17 cellular contexts compared by ENCODE assay signal in genomic region chr9:93477397-93477796, GRCh38. TPM values are rescaled to one million over a fixed set of nuclear protein-coding genes. Genes with fewer than 3 reads are reported as not detected.
A peak's percentile ranks its signal among the peaks of the same experiment; 100 is the strongest.
DNase-seq lines count a peak whose midpoint lies in the region; ATAC-seq and TF ChIP-seq lines count a peak whose summit lies in the region.
"Had no signal": no experiment of that assay in that cellular context is flagged by ENCODE, and none has a peak within 500 bp of the region (broad histone marks: within the 10 kb centered on the region; RNA-seq: fewer than 3 reads in every experiment).

No MANE protein-coding gene starts in this region.

- no peaks in the 10 kb centered on the region for H3K27me3 Mint-ChIP-seq in activated CD8-positive, alpha-beta T cell treated with anti-CD3 and anti-CD28 coated beads for 36 hours
- no peaks in the 10 kb centered on the region for H3K27me3 Mint-ChIP-seq in activated CD8-positive, alpha-beta T cell treated with anti-CD3 and anti-CD28 coated beads, Interleukin-2, amount 10 ng/mL, durations not matched to agents 7 days and 5 days (ENCODE audit: low read depth)
- no peaks in the 10 kb centered on the region for H3K27me3 Mint-ChIP-seq in osteocyte (ENCODE audit: unreplicated experiment)

- TF ChIP-seq POLR2A in esophagus muscularis mucosa (IDR thresholded peaks at IDR 0.05; ENCODE audit: low read depth): no peak

- peaks cover 53% of the 10 kb centered on the region for H3K36me3 Mint-ChIP-seq in activated CD8-positive, alpha-beta T cell treated with anti-CD3 and anti-CD28 coated beads for 36 hours (ENCODE audit: low read depth)
- peaks cover 53% of the 10 kb centered on the region for H3K36me3 Mint-ChIP-seq in activated CD8-positive, alpha-beta T cell treated with anti-CD3 and anti-CD28 coated beads, Interleukin-2, amount 10 ng/mL, durations not matched to agents 7 days and 5 days (ENCODE audit: low read depth)
- peaks cover 10% of the 10 kb centered on the region for H3K36me3 Mint-ChIP-seq in osteocyte (ENCODE audit: unreplicated experiment)

- peaks cover 0 to 9% (median 2%) of the 10 kb centered on the region in 4 donors for H3K36me3 ChIP-seq in esophagus muscularis mucosa

- peaks cover 1 to 42% (median 18%) of the 10 kb centered on the region in 4 donors for H3K4me1 ChIP-seq in esophagus muscularis mucosa

- no peak overlapping the region for H3K4me3 Mint-ChIP-seq in activated CD8-positive, alpha-beta T cell treated with anti-CD3 and anti-CD28 coated beads for 36 hours
- no peak overlapping the region for H3K4me3 Mint-ChIP-seq in activated CD8-positive, alpha-beta T cell treated with anti-CD3 and anti-CD28 coated beads, Interleukin-2, amount 10 ng/mL, durations not matched to agents 7 days and 5 days
- no peak overlapping the region for H3K4me3 Mint-ChIP-seq in osteocyte (ENCODE audit: unreplicated experiment)

- no peak for TF ChIP-seq CTCF in activated CD8-positive, alpha-beta T cell treated with anti-CD3 and anti-CD28 coated beads for 36 hours (IDR thresholded peaks at IDR 0.05)
- no peak for TF ChIP-seq CTCF in esophagus muscularis mucosa (IDR thresholded peaks at IDR 0.05)
- TF ChIP-seq CTCF in osteocyte (IDR thresholded peaks at IDR 0.05): no peak

- H3K27ac ChIP-seq in esophagus muscularis mucosa (replicated peaks in 1 of 4): no peak overlapping the region
- H3K27ac ChIP-seq: 22Rv1, C4-2B had no signal

- H3K9me3 Mint-ChIP-seq in activated CD8-positive, alpha-beta T cell treated with anti-CD3 and anti-CD28 coated beads for 36 hours: no peaks in the 10 kb centered on the region
- H3K9me3 Mint-ChIP-seq in activated CD8-positive, alpha-beta T cell treated with anti-CD3 and anti-CD28 coated beads, Interleukin-2, amount 10 ng/mL, durations not matched to agents 7 days and 5 days (ENCODE audit: insufficient read depth): no peaks in the 10 kb centered on the region
- no peaks in the 10 kb centered on the region for H3K9me3 Mint-ChIP-seq in osteocyte (ENCODE audit: unreplicated experiment)

- no peak overlapping the region for H3K4me3 ChIP-seq in esophagus muscularis mucosa

- CTCF ChIA-PET in activated CD8-positive, alpha-beta T cell treated with anti-CD3 and anti-CD28 coated beads for 36 hours (lab: Charles Lee): interaction anchor here (1.1 to 1.6 kb wide), 4 partner anchors 13 to 89 kb away, joined by 3 to 5 read pairs (median 3); no protein-coding TSS in a partner anchor
- CTCF ChIA-PET in activated CD8-positive, alpha-beta T cell treated with anti-CD3 and anti-CD28 coated beads, Interleukin-2, amount 10 ng/mL, durations not matched to agents 7 days and 5 days (lab: Charles Lee): interaction anchor here (0.8 to 2.3 kb wide), 5 partner anchors 12 to 166 kb away, joined by 3 to 8 read pairs (median 4); no protein-coding TSS in a partner anchor

- 90% methylated on average over 2 of the region's 2 CpGs for WGBS in esophagus muscularis mucosa

- POLR2A ChIA-PET in activated CD8-positive, alpha-beta T cell treated with anti-CD3 and anti-CD28 coated beads for 36 hours (lab: Charles Lee): interaction anchor here (1.0 to 1.5 kb wide), 2 partner anchors 14 to 26 kb away, joined by 4 to 5 read pairs; partner anchors contain the start of gene FAM120A
- POLR2A ChIA-PET in activated CD8-positive, alpha-beta T cell treated with anti-CD3 and anti-CD28 coated beads, Interleukin-2, amount 10 ng/mL, durations not matched to agents 7 days and 5 days (lab: Charles Lee): no interaction called here

- DNase-seq in NCI-H1092 treated with DMSO at 0.1 percent for 48 hours (lab: John Stamatoyannopoulos, UW) (peak; percentile 2), NCI-H1092 (lab: John Stamatoyannopoulos, UW) (no peak), esophagus muscularis mucosa (ENCODE audit: extremely low spot score) (peak; percentile 12), osteocyte (ENCODE audit: extremely low spot score, unreplicated experiment) (no peak), pons (ENCODE audit: low spot score) (no peak), Right ventricle myocardium superior (no peak)
- DNase-seq in activated CD8-positive, alpha-beta T cell treated with anti-CD3 and anti-CD28 coated beads for 36 hours: no peak
- DNase-seq in activated CD8-positive, alpha-beta T cell treated with anti-CD3 and anti-CD28 coated beads, Interleukin-2, amount 10 ng/mL, durations not matched to agents 7 days and 5 days: no peak
- DNase-seq: AML-193; DMS79; NCI-H1105 treated with DMSO at 0.1 percent for 48 hours; NCI-H345; NCI-H69; NK-92 treated with Interleukin-12 subunit alpha and Interleukin-12 subunit beta, amount 100 ng/mL, for 24 hours had no signal

- ATAC-seq in activated CD8-positive, alpha-beta T cell treated with anti-CD3 and anti-CD28 coated beads for 36 hours: no peak
- ATAC-seq in activated CD8-positive, alpha-beta T cell treated with anti-CD3 and anti-CD28 coated beads, Interleukin-2, amount 10 ng/mL, durations not matched to agents 7 days and 5 days: no peak
- ATAC-seq in Right ventricle myocardium superior (ENCODE audit: poor library complexity): no peak
- ATAC-seq: Right ventricle myocardium inferior had no signal

- intact Hi-C loops in activated CD8-positive, alpha-beta T cell treated with anti-CD3 and anti-CD28 coated beads for 36 hours (cut with micrococcal nuclease): no loop called here
- intact Hi-C loops in esophagus muscularis mucosa (cut with DNase I) (no loop called here), Right ventricle myocardium superior (cut with DNase I) (no loop called here)

- H3K27ac Mint-ChIP-seq in activated CD8-positive, alpha-beta T cell treated with anti-CD3 and anti-CD28 coated beads for 36 hours: peak overlapping the region; percentile 31
- H3K27ac Mint-ChIP-seq in activated CD8-positive, alpha-beta T cell treated with anti-CD3 and anti-CD28 coated beads, Interleukin-2, amount 10 ng/mL, durations not matched to agents 7 days and 5 days: no peak overlapping the region
- H3K27ac Mint-ChIP-seq in osteocyte (ENCODE audit: unreplicated experiment): peak overlapping the region; percentile 0

- TF ChIP-seq EP300 in esophagus muscularis mucosa (IDR thresholded peaks at IDR 0.05): no peak

- H3K27me3 ChIP-seq in esophagus muscularis mucosa: no peaks in the 10 kb centered on the region

- H3K4me1 Mint-ChIP-seq in activated CD8-positive, alpha-beta T cell treated with anti-CD3 and anti-CD28 coated beads for 36 hours (ENCODE audit: low read depth): peaks cover 38% of the 10 kb centered on the region
- H3K4me1 Mint-ChIP-seq in activated CD8-positive, alpha-beta T cell treated with anti-CD3 and anti-CD28 coated beads, Interleukin-2, amount 10 ng/mL, durations not matched to agents 7 days and 5 days (ENCODE audit: low read depth): peaks cover 14% of the 10 kb centered on the region
- peaks cover 39% of the 10 kb centered on the region for H3K4me1 Mint-ChIP-seq in osteocyte (ENCODE audit: unreplicated experiment)

- H3K9me3 ChIP-seq in esophagus muscularis mucosa: no peaks in the 10 kb centered on the region

RNA-seq across cellular contexts. Expression of gene FAM120AOS, which starts 24.0 kb away (rescaled TPM):
- 10 to 100 TPM; 32.8 to 36.4 TPM for total RNA-seq in activated CD8-positive, alpha-beta T cell treated with anti-CD3 and anti-CD28 coated beads for 36 hours
- 10 to 100 TPM; 35.1 to 36.5 TPM for total RNA-seq in activated CD8-positive, alpha-beta T cell treated with anti-CD3 and anti-CD28 coated beads, Interleukin-2, amount 10 ng/mL, durations not matched to agents 7 days and 5 days
- 10 to 100 TPM; 51.7 to 63.6 (median 55.3) TPM for total RNA-seq in esophagus muscularis mucosa
- total RNA-seq in osteocyte: 33.9 and 36.4 TPM in 2 replicates
- 28.8 TPM for total RNA-seq in Right ventricle myocardium superior

RNA-seq across cellular contexts. Expression of gene FAM120A, which starts 25.9 kb away (rescaled TPM):
- total RNA-seq in activated CD8-positive, alpha-beta T cell treated with anti-CD3 and anti-CD28 coated beads for 36 hours: 100 to 1,000 TPM; 121 to 125 TPM
- 100 to 1,000 TPM; 139 to 141 TPM for total RNA-seq in activated CD8-positive, alpha-beta T cell treated with anti-CD3 and anti-CD28 coated beads, Interleukin-2, amount 10 ng/mL, durations not matched to agents 7 days and 5 days
- total RNA-seq in esophagus muscularis mucosa (100 to 1,000 TPM in 1 of 4 donors, 10 to 100 TPM in 3; 81.7 to 125 (median 90.1) TPM), osteocyte (93.1 and 95.9 TPM in 2 replicates), Right ventricle myocardium superior (83.4 TPM)

Comparison
In these comparisons a context has a peak if more than half of its experiments do, and no peak if none do; other contexts are left out.
1. DNase-seq: peak in NCI-H1092 treated with DMSO at 0.1 percent for 48 hours (single experiment) and esophagus muscularis mucosa (single experiment); none in NCI-H1092 (single experiment), activated CD8-positive, alpha-beta T cell treated with anti-CD3 and anti-CD28 coated beads for 36 hours (single experiment), activated CD8-positive, alpha-beta T cell treated with anti-CD3 and anti-CD28 coated beads, Interleukin-2, amount 10 ng/mL, durations not matched to agents 7 days and 5 days (single experiment), osteocyte (single experiment), pons (single experiment) and Right ventricle myocardium superior (single experiment).